In genomic region chr7:147981072-147981813, GRCh38 we compare ENCODE assay signal across 17 cellular contexts.
A peak's percentile ranks its signal among the peaks of the same experiment; 100 is the strongest.
DNase-seq lines count a peak whose midpoint lies in the region; ATAC-seq and TF ChIP-seq lines count a peak whose summit lies in the region.
"Had no signal": no experiment of that assay in that cellular context is flagged by ENCODE, and none has a peak within 500 bp of the region (broad histone marks: within the 10 kb centered on the region; RNA-seq: fewer than 3 reads in every experiment).

No MANE protein-coding gene starts in this region.

- H3K27ac ChIP-seq in neuronal stem cell (replicated peaks; ENCODE audit: low read length): no peak overlapping the region
- no peak overlapping the region for H3K27ac ChIP-seq in gastroesophageal sphincter

- H2BK15ac ChIP-seq in neuronal stem cell (ENCODE audit: low read length): no peak overlapping the region

- TF ChIP-seq EP300 in gastroesophageal sphincter (IDR thresholded peaks at IDR 0.05): no peak

- TF ChIP-seq POLR2A in gastroesophageal sphincter (IDR thresholded peaks at IDR 0.05): no peak

- DNase-seq in GM12865 (ENCODE audit: low read depth) (peak; percentile 63), neuronal stem cell (ENCODE audit: low spot score) (no peak), nucleus accumbens (lab: John Stamatoyannopoulos, UW) (no peak)
- no peak for DNase-seq in effector CD4-positive, alpha-beta T cell
- DNase-seq: activated CD4-positive, CD25-positive, alpha-beta regulatory T cell; activated gamma-delta T cell treated with Interleukin-2 at 50 U/mL for 16 hours; central memory CD4-positive, alpha-beta T cell; GDM1; Kasumi-1; kidney; SHP77; stimulated activated CD4-positive, alpha-beta T cell treated with anti-CD3 and anti-CD28 coated beads, Interleukin-12 subunit alpha, Interleukin-12 subunit beta, amount 100 ng/mL, for 4 hours had no signal

- H2BK12ac ChIP-seq in neuronal stem cell (ENCODE audit: low read length): no peak overlapping the region

- no peak overlapping the region for H2AFZ ChIP-seq in neuronal stem cell (ENCODE audit: low read length)

- H3K4me3 ChIP-seq in GM12865 (ENCODE audit: low read depth, low read length): no peak overlapping the region; the same call in 1 of the 2 replicates
- H3K4me3 ChIP-seq in neuronal stem cell (ENCODE audit: low read length in 2 of 2): no peak overlapping the region
- H3K4me3 ChIP-seq in gastroesophageal sphincter: no peak overlapping the region

- TF ChIP-seq CTCF in GM12865 (IDR thresholded peaks at IDR 0.05; ENCODE audit: insufficient read depth, low read depth, low read length, missing control alignments): no peak
- TF ChIP-seq CTCF in gastroesophageal sphincter (IDR thresholded peaks at IDR 0.05): no peak

- no peak overlapping the region for H3K18ac ChIP-seq in neuronal stem cell (ENCODE audit: low read length)

- H3K36me3 ChIP-seq in neuronal stem cell (replicated peaks in 1 of 2; ENCODE audit: control insufficient read depth in 2 of 2, insufficient read depth in 2 of 2, low read length in 2 of 2) (no peaks in the 10 kb centered on the region), gastroesophageal sphincter (no peaks in the 10 kb centered on the region)

- H2BK5ac ChIP-seq in neuronal stem cell (ENCODE audit: low read length): no peak overlapping the region

- no peak overlapping the region for H2AK5ac ChIP-seq in neuronal stem cell (ENCODE audit: low read depth, low read length)

- H3K23ac ChIP-seq in neuronal stem cell (ENCODE audit: low read depth, low read length, poor library complexity): no peak overlapping the region

- ATAC-seq in GM19351 (IDR thresholded peaks at IDR 0.05; ENCODE audit: unreplicated experiment) (peak; percentile 96), HG02884 (IDR thresholded peaks at IDR 0.05; ENCODE audit: unreplicated experiment) (peak; percentile 91), HG03571 (IDR thresholded peaks at IDR 0.05; ENCODE audit: unreplicated experiment) (peak; percentile 56), gastroesophageal sphincter (no peak)
- ATAC-seq: HCT116 had no signal

- no peak overlapping the region for H3K4ac ChIP-seq in neuronal stem cell (ENCODE audit: low read length)

- no peak overlapping the region for H3K4me2 ChIP-seq in neuronal stem cell (ENCODE audit: insufficient read depth, low read length, poor library complexity, severe bottlenecking)

- no peak overlapping the region for H4K91ac ChIP-seq in neuronal stem cell (ENCODE audit: low read depth, low read length, poor library complexity)

- no peaks in the 10 kb centered on the region for H3K79me1 ChIP-seq in neuronal stem cell (ENCODE audit: low read depth, low read length)

- H3K9me3 ChIP-seq in neuronal stem cell (replicated peaks in 1 of 2; ENCODE audit: control insufficient read depth in 2 of 2, insufficient read depth in 1 of 2, low read depth in 1 of 2, low read length in 2 of 2) (no peaks in the 10 kb centered on the region), gastroesophageal sphincter (no peaks in the 10 kb centered on the region)

- H4K8ac ChIP-seq in neuronal stem cell (ENCODE audit: low read depth, low read length): no peak overlapping the region

- H3K4me1 ChIP-seq in neuronal stem cell (ENCODE audit: control insufficient read depth in 2 of 2, insufficient read depth in 1 of 2, low read depth in 1 of 2, low read length in 2 of 2) (no peaks in the 10 kb centered on the region), gastroesophageal sphincter (no peaks in the 10 kb centered on the region)

- no peak overlapping the region for H2BK120ac ChIP-seq in neuronal stem cell (ENCODE audit: low read depth, low read length)

- no CpG with 5 or more reads among the region's 1 CpG for WGBS in neuronal stem cell (ENCODE audit: extremely low coverage in 2 of 2, insufficient read length in 2 of 2, insufficient replicate concordance in 1 of 2), 2 donors
- 71% methylated on average over 1 of the region's 1 CpG for WGBS in gastroesophageal sphincter (ENCODE audit: low coverage in 1 of 2), 2 donors

- H3K9ac ChIP-seq in neuronal stem cell (ENCODE audit: low read depth, low read length, poor library complexity): no peak overlapping the region

- no peak overlapping the region for H3K14ac ChIP-seq in neuronal stem cell (ENCODE audit: low read length)

- H3K27me3 ChIP-seq in neuronal stem cell (ENCODE audit: control insufficient read depth in 3 of 3, insufficient read depth in 3 of 3, low read depth in 1 of 3, low read length in 3 of 3) (no peaks in the 10 kb centered on the region), gastroesophageal sphincter (no peaks in the 10 kb centered on the region)
